1 cellular context compared by ENCODE assay signal in the genomic region with DNA sequence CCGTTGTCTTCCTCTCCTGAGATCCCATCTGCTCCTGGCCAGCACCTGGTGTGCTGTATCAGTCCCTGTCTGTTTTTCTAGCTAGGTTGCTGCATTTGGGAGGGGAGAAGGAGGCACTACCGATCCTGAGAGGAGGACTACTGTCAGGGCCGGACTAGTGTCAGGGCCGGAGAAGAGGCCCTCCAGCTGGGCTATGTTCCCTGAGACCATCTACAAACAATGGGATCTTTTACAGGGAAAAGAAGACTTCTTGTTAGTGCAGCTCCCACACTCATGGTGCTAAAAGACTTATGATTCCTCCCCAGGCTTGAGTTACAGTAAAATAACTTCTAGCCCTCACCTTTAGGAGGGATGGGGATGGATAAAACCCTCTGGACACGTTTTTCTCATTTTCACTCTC.
TF ChIP-seq lines count a peak whose summit lies in the region.

No MANE protein-coding gene starts in this region.

TF ChIP-seq in IMR-90, 13 proteins besides CTCF, POLR2A, EP300 and RAD21 (continued from another document):
- no peak for TF ChIP-seq SMC3 (IDR thresholded peaks at IDR 0.05; ENCODE audit: low read depth, low read length)
- no peak for TF ChIP-seq RCOR1 (IDR thresholded peaks at IDR 0.05; ENCODE audit: insufficient replicate concordance, low read length)
- TF ChIP-seq, protein P1, sequence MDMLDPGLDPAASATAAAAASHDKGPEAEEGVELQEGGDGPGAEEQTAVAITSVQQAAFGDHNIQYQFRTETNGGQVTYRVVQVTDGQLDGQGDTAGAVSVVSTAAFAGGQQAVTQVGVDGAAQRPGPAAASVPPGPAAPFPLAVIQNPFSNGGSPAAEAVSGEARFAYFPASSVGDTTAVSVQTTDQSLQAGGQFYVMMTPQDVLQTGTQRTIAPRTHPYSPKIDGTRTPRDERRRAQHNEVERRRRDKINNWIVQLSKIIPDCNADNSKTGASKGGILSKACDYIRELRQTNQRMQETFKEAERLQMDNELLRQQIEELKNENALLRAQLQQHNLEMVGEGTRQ (IDR thresholded peaks at IDR 0.05; ENCODE audit: low read depth, low read length) = no peak
- TF ChIP-seq, protein P2, sequence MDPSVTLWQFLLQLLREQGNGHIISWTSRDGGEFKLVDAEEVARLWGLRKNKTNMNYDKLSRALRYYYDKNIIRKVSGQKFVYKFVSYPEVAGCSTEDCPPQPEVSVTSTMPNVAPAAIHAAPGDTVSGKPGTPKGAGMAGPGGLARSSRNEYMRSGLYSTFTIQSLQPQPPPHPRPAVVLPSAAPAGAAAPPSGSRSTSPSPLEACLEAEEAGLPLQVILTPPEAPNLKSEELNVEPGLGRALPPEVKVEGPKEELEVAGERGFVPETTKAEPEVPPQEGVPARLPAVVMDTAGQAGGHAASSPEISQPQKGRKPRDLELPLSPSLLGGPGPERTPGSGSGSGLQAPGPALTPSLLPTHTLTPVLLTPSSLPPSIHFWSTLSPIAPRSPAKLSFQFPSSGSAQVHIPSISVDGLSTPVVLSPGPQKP (IDR thresholded peaks at IDR 0.05; ENCODE audit: borderline replicate concordance, low read depth, low read length) = no peak
- no peak for TF ChIP-seq CHD1 (IDR thresholded peaks at IDR 0.05; ENCODE audit: low read depth, low read length)
- no peak for TF ChIP-seq MXI1 (IDR thresholded peaks at IDR 0.05; ENCODE audit: borderline replicate concordance, low read depth, low read length)
- TF ChIP-seq BHLHE40 (IDR thresholded peaks at IDR 0.05; ENCODE audit: low read depth, low read length) = no peak
- TF ChIP-seq MAFK (IDR thresholded peaks at IDR 0.05; ENCODE audit: low read depth, low read length) = no peak
- TF ChIP-seq RFX5 (IDR thresholded peaks at IDR 0.05; ENCODE audit: low read depth, low read length) = no peak
- TF ChIP-seq FOS (IDR thresholded peaks at IDR 0.05; ENCODE audit: low read depth, low read length) = no peak
